In genomic region chr14:99602054-99602787, GRCh38 we compare ENCODE assay signal across 8 cellular contexts. TPM values are rescaled to one million over a fixed set of nuclear protein-coding genes. Genes with fewer than 3 reads are reported as not detected.
DNase-seq lines count a peak whose midpoint lies in the region; ATAC-seq and TF ChIP-seq lines count a peak whose summit lies in the region.

No MANE protein-coding gene starts in this region.

- peaks cover 35% of the 10 kb centered on the region for H3K27me3 ChIP-seq in HUES64 (ENCODE audit: insufficient read depth, low read length)
- H3K27me3 ChIP-seq in vagina, result no peaks in the 10 kb centered on the region

- H3K27me3 Mint-ChIP-seq in memory B cell, result peaks cover 2% of the 10 kb centered on the region

- H3K4me3 ChIP-seq in AG10803 (ENCODE audit: low read length), result peak overlapping the region; percentile 49
- H3K4me3 ChIP-seq in HUES64 (ENCODE audit: low read length), result peak overlapping the region; percentile 55
- H3K4me3 ChIP-seq in astrocyte of the spinal cord (ENCODE audit: low read depth, low read length), result peak overlapping the region; percentile 48
- peak overlapping the region; percentile 52 to 83 for H3K4me3 ChIP-seq in vagina

- no peak overlapping the region for H3K27ac ChIP-seq in HUES64 (ENCODE audit: low read depth, low read length)
- peak overlapping the region; percentile 43 for H3K27ac ChIP-seq in vagina

- H3K9me3 ChIP-seq in HUES64 (ENCODE audit: insufficient read depth, low read depth, low read length) (no peaks in the 10 kb centered on the region), vagina (no peaks in the 10 kb centered on the region)

- peak overlapping the region; percentile 55 for H3K4me3 Mint-ChIP-seq in memory B cell

- H3K36me3 ChIP-seq in HUES64 (ENCODE audit: insufficient read depth, low read length) (no peaks in the 10 kb centered on the region), vagina (no peaks in the 10 kb centered on the region)

- 24% methylated on average over 18 of the region's 18 CpGs for WGBS in HUES64

- H3K4me1 ChIP-seq in HUES64 (ENCODE audit: insufficient read depth, low read length) (peaks cover 17% of the 10 kb centered on the region; the same call in 1 of the 2 replicates), vagina (peaks cover 59% of the 10 kb centered on the region)

- TF ChIP-seq POLR2A in vagina (IDR thresholded peaks at IDR 0.05), result no peak

- no peak for ATAC-seq in memory B cell (ENCODE audit: low read depth)
- ATAC-seq in activated naive CD4-positive, alpha-beta T cell treated with anti-CD3 and anti-CD28 coated beads, Interleukin-2, amount 50 U/mL, for 72 hours, result no peak

- no peak overlapping the region for H3K27ac Mint-ChIP-seq in memory B cell
- H3K27ac Mint-ChIP-seq in activated naive CD4-positive, alpha-beta T cell treated with anti-CD3 and anti-CD28 coated beads, Interleukin-2, amount 50 U/mL, for 72 hours, result peak overlapping the region in 1 of 2 donors; percentile 77

- peak; percentile 15 for DNase-seq in AG10803 (ENCODE audit: low read depth)
- DNase-seq in astrocyte of the spinal cord (ENCODE audit: low read depth, low spot score), result peak; percentile 37
- no peak for DNase-seq in memory B cell (ENCODE audit: low spot score in 2 of 2)
- DNase-seq in vagina (ENCODE audit: extremely low spot score in 2 of 2), result no peak
- DNase-seq in NCI-H187 (lab: John Stamatoyannopoulos, UW), result no peak
- no peak for DNase-seq in islet precursor cell
- DNase-seq in activated naive CD4-positive, alpha-beta T cell treated with anti-CD3 and anti-CD28 coated beads, Interleukin-2, amount 50 U/mL, for 72 hours (ENCODE audit: low spot score in 2 of 2), result no peak

- peak overlapping the region; percentile 36 for H3K9ac ChIP-seq in HUES64 (ENCODE audit: low read depth, low read length)

- in situ Hi-C loops in astrocyte of the spinal cord (cut with HindIII; ENCODE audit: low sequenced_read_pairs), result no loop called here

- no peaks in the 10 kb centered on the region for H3K36me3 Mint-ChIP-seq in memory B cell
- no peaks in the 10 kb centered on the region for H3K36me3 Mint-ChIP-seq in activated naive CD4-positive, alpha-beta T cell treated with anti-CD3 and anti-CD28 coated beads, Interleukin-2, amount 50 U/mL, for 72 hours

- TF ChIP-seq CTCF in AG10803 (conservative IDR thresholded peaks at IDR 0.05; ENCODE audit: low read length) (no peak), astrocyte of the spinal cord (IDR thresholded peaks at IDR 0.05; ENCODE audit: low read depth, low read length) (no peak), vagina (IDR thresholded peaks at IDR 0.05) (no peak)

- peaks cover 8% of the 10 kb centered on the region for H3K4me1 Mint-ChIP-seq in memory B cell

- intact Hi-C loops in vagina (cut with DNase I), result loop anchor here (5.0 kb wide), 1 partner anchor 40 kb away; no protein-coding TSS in a partner anchor

- H3K9me3 Mint-ChIP-seq in memory B cell, result no peaks in the 10 kb centered on the region
- H3K9me3 Mint-ChIP-seq in activated naive CD4-positive, alpha-beta T cell treated with anti-CD3 and anti-CD28 coated beads, Interleukin-2, amount 50 U/mL, for 72 hours, result no peaks in the 10 kb centered on the region

RNA-seq across cellular contexts. Expression of gene CCDC85C, which starts 1.8 kb away (rescaled TPM):
- 23.5 TPM for polyA plus RNA-seq in HUES64 (2013, experiment 1 of 2)
- polyA plus RNA-seq in HUES64 (2013, experiment 2 of 2), result 23.5 TPM
- total RNA-seq in vagina, result 6.9 TPM
- total RNA-seq in activated naive CD4-positive, alpha-beta T cell treated with anti-CD3 and anti-CD28 coated beads, Interleukin-2, amount 50 U/mL, for 72 hours, result 1 to 10 TPM; 5.1 to 8.4 TPM

RNA-seq across cellular contexts. Expression of gene HHIPL1, which starts 42.7 kb away (rescaled TPM):
- 1.7 TPM for polyA plus RNA-seq in HUES64 (2013, experiment 1 of 2)
- 1.8 TPM for polyA plus RNA-seq in HUES64 (2013, experiment 2 of 2)
- 5.9 TPM for total RNA-seq in vagina
- under 1 TPM; 0.16 to 0.32 TPM for total RNA-seq in activated naive CD4-positive, alpha-beta T cell treated with anti-CD3 and anti-CD28 coated beads, Interleukin-2, amount 50 U/mL, for 72 hours

Comparison
In these comparisons a context has a peak if more than half of its experiments do, and no peak if none do; other contexts are left out.
1. DNase-seq: peak in AG10803 (single experiment) and astrocyte of the spinal cord (single experiment); none in memory B cell (0 of 2), vagina (0 of 2), NCI-H187 (0 of 2), islet precursor cell (single experiment) and activated naive CD4-positive, alpha-beta T cell treated with anti-CD3 and anti-CD28 coated beads, Interleukin-2, amount 50 U/mL, for 72 hours (0 of 2).
2. Peak in every context shown above with its lines, with median percentiles within 50 percentile points of each other: H3K4me3 ChIP-seq.